In genomic region chr16:50360779-50361178, GRCh38 we compare ENCODE assay signal across 14 cellular contexts. TPM values are rescaled to one million over a fixed set of nuclear protein-coding genes. Genes with fewer than 3 reads are reported as not detected.
A peak's percentile ranks its signal among the peaks of the same experiment; 100 is the strongest.
DNase-seq lines count a peak whose midpoint lies in the region; ATAC-seq and TF ChIP-seq lines count a peak whose summit lies in the region.
"Had no signal": no experiment of that assay in that cellular context is flagged by ENCODE, and none has a peak within 500 bp of the region (broad histone marks: within the 10 kb centered on the region; RNA-seq: fewer than 3 reads in every experiment).

No MANE protein-coding gene starts in this region.

- no peaks in the 10 kb centered on the region for H3K9me2 ChIP-seq in Karpas-422 (replicated peaks; ENCODE audit: insufficient read depth, low read length)

- no peak for TF ChIP-seq CTCF in CD8-positive, alpha-beta T cell (IDR thresholded peaks at IDR 0.05)
- TF ChIP-seq CTCF in osteoblast (IDR thresholded peaks at IDR 0.05; ENCODE audit: extremely low read depth, low read depth, low read length), result no peak

- H2AFZ ChIP-seq in Karpas-422 (ENCODE audit: low read length) (no peak overlapping the region), osteoblast (ENCODE audit: low read length) (no peak overlapping the region)

- peaks cover 69% of the 10 kb centered on the region for H3K4me1 Mint-ChIP-seq in CD8-positive, alpha-beta T cell (ENCODE audit: low read depth)
- H3K4me1 Mint-ChIP-seq in effector memory CD8-positive, alpha-beta T cell (ENCODE audit: low read depth in 2 of 2), result peaks cover 24 to 40% of the 10 kb centered on the region in 2 donors

- H3K36me3 ChIP-seq in CD8-positive, alpha-beta T cell (ENCODE audit: insufficient read depth, low read length), result peaks cover 14% of the 10 kb centered on the region
- H3K36me3 ChIP-seq in Karpas-422 (ENCODE audit: insufficient read depth, low read length) (peaks cover 42% of the 10 kb centered on the region; the same call in 1 of the 2 replicates), osteoblast (ENCODE audit: insufficient read depth, low read length) (peaks cover 32% of the 10 kb centered on the region)

- H3K79me2 ChIP-seq in Karpas-422 (ENCODE audit: low read length) (peaks cover 96% of the 10 kb centered on the region), osteoblast (ENCODE audit: insufficient read depth, low read length) (peaks cover 77% of the 10 kb centered on the region)

- intact Hi-C loops in CD8-positive, alpha-beta T cell (cut with DNase I, micrococcal nuclease), result no loop called here

- no peaks in the 10 kb centered on the region for H3K27me3 Mint-ChIP-seq in CD8-positive, alpha-beta T cell (ENCODE audit: low read depth)
- no peaks in the 10 kb centered on the region for H3K27me3 Mint-ChIP-seq in effector memory CD8-positive, alpha-beta T cell

- CTCF ChIA-PET in CD8-positive, alpha-beta T cell (lab: Charles Lee), result interaction anchor here (1.2 to 10.7 kb wide), 10 partner anchors 10 to 446 kb away, joined by 3 to 217 read pairs (median 6); partner anchors contain the start of gene BRD7

- H3K4me3 Mint-ChIP-seq in CD8-positive, alpha-beta T cell, result no peak overlapping the region
- no peak overlapping the region for H3K4me3 Mint-ChIP-seq in effector memory CD8-positive, alpha-beta T cell

- H3K27me3 ChIP-seq in CD8-positive, alpha-beta T cell (ENCODE audit: insufficient read depth, low read length), result no peaks in the 10 kb centered on the region
- no peaks in the 10 kb centered on the region for H3K27me3 ChIP-seq in Karpas-422 (ENCODE audit: low read length)
- no peaks in the 10 kb centered on the region for H3K27me3 ChIP-seq in osteoblast (ENCODE audit: insufficient read depth, low read length)
- H3K27me3 ChIP-seq: cardiac muscle cell had no signal

- H3K27ac Mint-ChIP-seq in CD8-positive, alpha-beta T cell, result peak overlapping the region; percentile 87
- H3K27ac Mint-ChIP-seq in effector memory CD8-positive, alpha-beta T cell, result peak overlapping the region; percentile 20 to 39

- H3K9ac ChIP-seq in Karpas-422 (ENCODE audit: low read length), result no peak overlapping the region

- peaks cover 76% of the 10 kb centered on the region for H3K36me3 Mint-ChIP-seq in CD8-positive, alpha-beta T cell
- H3K36me3 Mint-ChIP-seq in effector memory CD8-positive, alpha-beta T cell (ENCODE audit: insufficient read depth), result peaks cover 47% of the 10 kb centered on the region

- H3K9me3 ChIP-seq in CD8-positive, alpha-beta T cell (ENCODE audit: low read length), result no peaks in the 10 kb centered on the region
- no peaks in the 10 kb centered on the region for H3K9me3 ChIP-seq in Karpas-422 (ENCODE audit: low read length)
- no peaks in the 10 kb centered on the region for H3K9me3 ChIP-seq in osteoblast (ENCODE audit: low read depth, low read length)

- no peak for DNase-seq in CD8-positive, alpha-beta T cell
- no peak for DNase-seq in Karpas-422
- DNase-seq in effector memory CD8-positive, alpha-beta T cell, result no peak
- DNase-seq in osteoblast (ENCODE audit: insufficient read length, low spot score, missing footprints), result no peak
- DNase-seq in NCI-H345 treated with DMSO at 0.1 percent for 48 hours (lab: John Stamatoyannopoulos, UW; ENCODE audit: unreplicated experiment), result no peak
- no peak for DNase-seq in NCI-H128 (lab: John Stamatoyannopoulos, UW; ENCODE audit: unreplicated experiment)
- DNase-seq in NCI-H1105 treated with DMSO at 0.1 percent for 48 hours (lab: John Stamatoyannopoulos, UW), result no peak
- DNase-seq: Caco-2; KBM-7; left cardiac atrium; stimulated activated naive CD8-positive, alpha-beta T cell treated with anti-CD3 and anti-CD28 coated beads, Interleukin-15, Interleukin-2, amounts not matched to agents 100 U/mL and 50 U/mL, for 24 hours had no signal

- H3K4me2 ChIP-seq in Karpas-422 (ENCODE audit: low read depth, low read length, poor library complexity, severe bottlenecking) (peak overlapping the region; percentile 40), osteoblast (ENCODE audit: insufficient read depth, low read length) (no peak overlapping the region)

- peaks cover 34% of the 10 kb centered on the region for H3K4me1 ChIP-seq in CD8-positive, alpha-beta T cell (ENCODE audit: insufficient read depth, low read length)
- H3K4me1 ChIP-seq in Karpas-422 (ENCODE audit: low read length), result peaks cover 40% of the 10 kb centered on the region
- H3K4me1 ChIP-seq in osteoblast (ENCODE audit: insufficient read depth, low read length), result peaks cover 4% of the 10 kb centered on the region
- H3K4me1 ChIP-seq: Caco-2 had no signal

- H3K9me3 Mint-ChIP-seq in CD8-positive, alpha-beta T cell, result no peaks in the 10 kb centered on the region
- H3K9me3 Mint-ChIP-seq in effector memory CD8-positive, alpha-beta T cell, result no peaks in the 10 kb centered on the region

- no peak overlapping the region for H3K4me3 ChIP-seq in CD8-positive, alpha-beta T cell (ENCODE audit: low read depth, low read length)
- no peak overlapping the region for H3K4me3 ChIP-seq in Karpas-422 (ENCODE audit: low read length)
- H3K4me3 ChIP-seq in osteoblast (ENCODE audit: insufficient read depth, low read length), result no peak overlapping the region
- H3K4me3 ChIP-seq: cardiac muscle cell had no signal

- POLR2A ChIA-PET in CD8-positive, alpha-beta T cell (lab: Charles Lee), result interaction anchor here (0.9 to 1.9 kb wide), 3 partner anchors 21 to 320 kb away, joined by 3 to 8 read pairs (median 3); partner anchors contain the start of gene SNX20

- H4K20me1 ChIP-seq in Karpas-422 (ENCODE audit: insufficient read depth, low read depth, low read length) (peaks cover 12% of the 10 kb centered on the region; the same call in 1 of the 2 replicates), osteoblast (ENCODE audit: insufficient read depth, low read length) (peaks cover 11% of the 10 kb centered on the region)

- ATAC-seq in CD8-positive, alpha-beta T cell, result peak; percentile 31
- no peak for ATAC-seq in effector memory CD8-positive, alpha-beta T cell (replicated peaks)
- ATAC-seq in HG02588 (IDR thresholded peaks at IDR 0.05; ENCODE audit: unreplicated experiment), result no peak
- ATAC-seq: HCT116; stimulated activated naive CD8-positive, alpha-beta T cell treated with anti-CD3 and anti-CD28 coated beads, Interleukin-15, Interleukin-2, amounts not matched to agents 100 U/mL and 50 U/mL, for 24 hours had no signal

- H3K27ac ChIP-seq in CD8-positive, alpha-beta T cell (ENCODE audit: low read depth, low read length), result no peak overlapping the region
- H3K27ac ChIP-seq in Karpas-422 (ENCODE audit: low read length) (peak overlapping the region; percentile 9; the same call in 1 of the 2 replicates), osteoblast (ENCODE audit: low read depth, low read length) (peak overlapping the region; percentile 74)
- H3K27ac ChIP-seq: cardiac muscle cell had no signal

RNA-seq across cellular contexts. Expression of gene BRD7, which starts 8.0 kb away (rescaled TPM):
- 100 to 1,000 TPM; 113 to 117 TPM for total RNA-seq in CD8-positive, alpha-beta T cell
- 59.6 and 66.0 TPM in 2 replicates for total RNA-seq in Karpas-422 (2014; rRNA removed; shearing (Covaris generic); ENCODE audit: low replicate concordance)
- 22.8 and 30.6 TPM in 2 replicates for total RNA-seq in osteoblast
